ENCODE assay signal across 1 cellular context in genomic region chr2:27681844-27682243, GRCh38.
TF ChIP-seq lines count a peak whose summit lies in the region.

No MANE protein-coding gene starts in this region.

TF ChIP-seq in endothelial cell of umbilical vein, 7 proteins besides CTCF, POLR2A, EP300 and RAD21:
- TF ChIP-seq MAX (IDR thresholded peaks at IDR 0.05; ENCODE audit: insufficient read depth, insufficient read length) (no peak), EZH2 (IDR thresholded peaks at IDR 0.05; ENCODE audit: borderline replicate concordance, low read depth, low read length, severe bottlenecking) (no peak)
